8 cellular contexts compared by ENCODE assay signal in the genomic region with DNA sequence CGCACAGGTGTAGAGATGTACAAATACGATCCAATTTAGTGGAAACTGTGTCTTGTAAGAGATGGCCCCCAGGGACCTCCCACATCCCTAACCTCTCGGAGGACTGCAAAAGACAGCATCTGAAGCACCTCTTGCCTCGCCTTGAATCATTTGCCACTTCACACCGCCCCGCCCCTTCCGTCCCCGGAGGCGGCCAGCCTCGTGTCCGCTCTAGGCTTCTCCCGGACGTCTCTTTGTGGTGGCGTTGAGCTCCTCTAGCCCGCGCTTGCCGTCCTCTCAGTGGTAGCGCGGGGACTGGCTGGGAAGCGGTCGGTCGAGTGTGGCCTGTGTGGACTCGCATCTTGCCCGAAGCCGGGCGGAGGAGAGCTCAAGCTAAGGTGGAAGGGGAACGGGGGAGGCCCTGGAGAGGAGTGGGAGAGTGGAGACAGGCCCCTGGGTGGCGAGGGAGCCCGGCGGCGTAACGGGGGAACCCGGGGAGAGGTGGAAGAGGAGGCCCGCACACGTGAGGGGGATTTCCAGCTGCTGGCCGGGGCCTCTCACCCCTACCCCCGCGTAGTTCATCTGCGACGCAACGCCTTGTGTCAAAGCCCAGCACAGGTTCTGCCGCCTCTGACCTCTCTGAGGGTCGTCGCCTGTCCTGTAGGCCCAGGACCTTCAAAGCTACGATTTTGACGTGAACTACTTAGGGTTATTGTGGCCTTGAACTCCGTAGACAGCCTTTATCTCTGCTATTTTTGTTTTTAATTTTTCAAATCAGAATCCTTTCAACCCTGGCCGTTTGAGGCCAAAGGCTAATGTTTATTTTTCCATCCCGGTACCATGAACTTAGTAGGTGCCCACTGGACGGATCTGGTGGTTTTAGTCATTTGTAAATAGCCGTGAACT. TPM values are rescaled to one million over a fixed set of nuclear protein-coding genes. Genes with fewer than 3 reads are reported as not detected.
DNase-seq lines count a peak whose midpoint lies in the region; ATAC-seq, FAIRE-seq and TF ChIP-seq lines count a peak whose summit lies in the region.

A gene (plus strand): TSS at position 279 of the 885 bp plus-strand sequence. CDS start 7,845 bp downstream, outside the sequence.

- H3K9ac ChIP-seq in kidney (ENCODE audit: low read length in 2 of 2), result peak within 1 kb of the TSS; percentile 90 to 95

- intact Hi-C loops in kidney (cut with DNase I), result no loop called here

- no peak for TF ChIP-seq CTCF in AG10803 (conservative IDR thresholded peaks at IDR 0.05; ENCODE audit: low read length)
- peak; percentile 2 for TF ChIP-seq CTCF in kidney (IDR thresholded peaks at IDR 0.05; ENCODE audit: borderline replicate concordance, extremely low read depth, insufficient read depth)

- peaks cover 2 to 8% of the 10 kb centered on the region in 2 donors for H3K4me1 ChIP-seq in kidney (ENCODE audit: control insufficient read depth in 1 of 2, insufficient read depth in 1 of 2, low read depth in 1 of 2, low read length in 2 of 2)

- H3K27ac ChIP-seq in kidney (ENCODE audit: low read depth in 2 of 2, low read length in 2 of 2), result peak within 1 kb of the TSS; percentile 71 to 86

- DNase-seq in AG10803 (ENCODE audit: low read depth), result peak; percentile 98
- peak; percentile 92 for DNase-seq in NCI-H460 (ENCODE audit: extremely low read depth, low read depth)
- DNase-seq in activated CD4-positive, alpha-beta T cell treated with anti-CD3 and anti-CD28 coated beads for 1 hour, result peak; percentile 81
- DNase-seq in cerebellum (ENCODE audit: low spot score), result peak; percentile 91
- DNase-seq in kidney, result peak; percentile 97
- DNase-seq in stimulated activated CD4-positive, alpha-beta T cell treated with anti-CD3 and anti-CD28 coated beads, Interleukin-15, amount 100 ng/mL, for 24 hours, result peak; percentile 94

- no peaks in the 10 kb centered on the region for H3K36me3 ChIP-seq in kidney (ENCODE audit: control insufficient read depth in 1 of 2, insufficient read depth in 2 of 2, low read length in 2 of 2)

- peak; percentile 87 for FAIRE-seq in kidney (lab: Jason Lieb, UNC)

- peak; percentile 94 for ATAC-seq in GM19043 (IDR thresholded peaks at IDR 0.05; ENCODE audit: low read depth, unreplicated experiment)
- peak; percentile 94 for ATAC-seq in HG03378 (IDR thresholded peaks at IDR 0.05; ENCODE audit: unreplicated experiment)

- no peaks in the 10 kb centered on the region for H3K9me3 ChIP-seq in kidney (ENCODE audit: control insufficient read depth in 1 of 2, low read length in 2 of 2)

- H3K4me3 ChIP-seq in AG10803 (ENCODE audit: low read length) (peak within 1 kb of the TSS; percentile 86), kidney (ENCODE audit: low read length in 2 of 2) (peak within 1 kb of the TSS; percentile 88 to 95)

RNA-seq across cellular contexts. Expression of the gene that starts here (rescaled TPM):
- 17.0 and 22.5 TPM in 2 replicates for total RNA-seq in NCI-H460 (2014; rRNA removed; shearing (Covaris generic))
- polyA plus RNA-seq in NCI-H460 (2014; cell fraction: nucleus; rRNA removed), result 17.1 and 17.4 TPM in 2 replicates
- total RNA-seq in cerebellum (48.4 TPM), kidney (29.6 TPM)
- polyA plus RNA-seq in kidney (ENCODE audit: insufficient read depth, low read depth, low replicate concordance), result 16.3 TPM

Comparison
In these comparisons a context has a peak if more than half of its experiments do, and no peak if none do; other contexts are left out.
1. Peak in every context shown above with its lines: DNase-seq, ATAC-seq, H3K4me3 ChIP-seq and H3K27ac ChIP-seq.